Comparison of ENCODE assay signal across 19 cellular contexts in the genomic region with DNA sequence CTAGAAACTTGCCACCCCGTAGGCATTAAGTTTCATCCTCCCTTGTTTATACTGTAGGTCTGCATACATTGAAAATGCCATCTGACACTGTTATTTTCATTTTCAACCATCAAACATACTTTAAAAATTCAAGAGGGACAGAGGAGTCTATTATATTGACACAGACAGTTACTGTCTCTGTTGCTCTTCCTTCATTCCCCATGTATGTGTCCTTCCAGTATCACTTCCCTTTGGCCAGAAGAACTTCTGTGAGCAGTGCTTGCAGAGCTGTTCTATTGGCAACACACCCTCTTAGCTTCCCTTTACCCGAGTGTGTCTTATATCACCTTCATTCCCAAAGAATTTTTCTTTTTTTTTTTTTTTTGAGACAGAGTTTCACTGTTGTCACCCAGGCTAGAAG. TPM values are rescaled to one million over a fixed set of nuclear protein-coding genes. Genes with fewer than 3 reads are reported as not detected.
DNase-seq lines count a peak whose midpoint lies in the region; ATAC-seq and TF ChIP-seq lines count a peak whose summit lies in the region.
"Had no signal": no experiment of that assay in that cellular context is flagged by ENCODE, and none has a peak within 500 bp of the region (broad histone marks: within the 10 kb centered on the region; RNA-seq: fewer than 3 reads in every experiment).

No MANE protein-coding gene starts in this region.

- no peaks in the 10 kb centered on the region for H3K4me1 ChIP-seq in right cardiac atrium (ENCODE audit: control insufficient read depth, insufficient read depth, low read length)
- no peaks in the 10 kb centered on the region for H3K4me1 ChIP-seq in osteoblast (ENCODE audit: insufficient read depth, low read length)

- H3K27me3 ChIP-seq in right cardiac atrium (ENCODE audit: control insufficient read depth, insufficient read depth) (no peaks in the 10 kb centered on the region), osteoblast (ENCODE audit: insufficient read depth, low read length) (peaks cover 38% of the 10 kb centered on the region)

- DNase-seq in Right ventricle myocardium superior, result no peak
- DNase-seq in right cardiac atrium, result no peak
- peak; percentile 82 for DNase-seq in NOMO-1 treated with DMSO at 0.1 percent for 48 hours (lab: John Stamatoyannopoulos, UW; ENCODE audit: unreplicated experiment)
- DNase-seq in SKM-1 treated with dmso at 0.1 percent for 144 hours (lab: John Stamatoyannopoulos, UW; ENCODE audit: unreplicated experiment), result peak; percentile 38
- DNase-seq in osteoblast (ENCODE audit: insufficient read length, low spot score, missing footprints), result peak; percentile 3
- no peak for DNase-seq in NCI-H2081 treated with DMSO at 0.1 percent for 48 hours (lab: John Stamatoyannopoulos, UW)
- DNase-seq in NCI-H2227 treated with DMSO at 0.1 percent for 48 hours (lab: John Stamatoyannopoulos, UW), result no peak
- DNase-seq in NCI-H2171 treated with DMSO at 0.1 percent for 48 hours (lab: John Stamatoyannopoulos, UW), result no peak
- DNase-seq: 8988T; CD8-positive, alpha-beta T cell; DMS79; NCI-H1417 treated with DMSO at 0.1 percent for 48 hours; NCI-H187 treated with DMSO at 0.1 percent for 48 hours; NCI-H526; SHP77 had no signal

- H3K27ac ChIP-seq in right cardiac atrium (ENCODE audit: low read length) (no peak overlapping the region), osteoblast (ENCODE audit: low read depth, low read length) (no peak overlapping the region)

- TF ChIP-seq CTCF in osteoblast (IDR thresholded peaks at IDR 0.05; ENCODE audit: extremely low read depth, low read depth, low read length), result no peak

- no peak overlapping the region for H3K4me2 ChIP-seq in osteoblast (ENCODE audit: insufficient read depth, low read length)

- ATAC-seq in Right ventricle myocardium superior (ENCODE audit: poor library complexity), result peak; percentile 66
- no peak for ATAC-seq in right cardiac atrium
- ATAC-seq: CD8-positive, alpha-beta T cell; K562 had no signal

- no peak overlapping the region for H3K4me3 ChIP-seq in right cardiac atrium (ENCODE audit: low read length)
- H3K4me3 ChIP-seq in osteoblast (ENCODE audit: insufficient read depth, low read length), result no peak overlapping the region
- H3K4me3 ChIP-seq: K562 had no signal

- H3K9me3 ChIP-seq in right cardiac atrium (ENCODE audit: control insufficient read depth, low read length), result no peaks in the 10 kb centered on the region
- H3K9me3 ChIP-seq in osteoblast (ENCODE audit: low read depth, low read length), result no peaks in the 10 kb centered on the region

- H2AFZ ChIP-seq in osteoblast (ENCODE audit: low read length), result no peak overlapping the region

- WGBS in right cardiac atrium, result 61% methylated on average over 2 of the region's 2 CpGs

- no peaks in the 10 kb centered on the region for H4K20me1 ChIP-seq in osteoblast (ENCODE audit: insufficient read depth, low read length)

- intact Hi-C loops in Right ventricle myocardium superior (cut with DNase I) (no loop called here), right cardiac atrium (cut with DNase I) (no loop called here)

- no peaks in the 10 kb centered on the region for H3K36me3 ChIP-seq in osteoblast (ENCODE audit: insufficient read depth, low read length)

- no peaks in the 10 kb centered on the region for H3K79me2 ChIP-seq in osteoblast (ENCODE audit: insufficient read depth, low read length)

RNA-seq across cellular contexts. Expression of gene RASGEF1C, which starts 42.8 kb away (rescaled TPM):
- total RNA-seq in Right ventricle myocardium superior, result 0.59 TPM
- total RNA-seq in right cardiac atrium, result under 1 TPM; 0.39 to 0.82 (median 0.57) TPM
- polyA plus RNA-seq in right cardiac atrium, result 0.50 TPM
- total RNA-seq in osteoblast, result under 0.01 TPM in 1 of 2 replicates, not detected in the other
- total RNA-seq: CD8-positive, alpha-beta T cell; OCI-LY7 had no signal
- polyA plus RNA-seq: AG04450, BJ had no signal

Comparison
In these comparisons a context has a peak if more than half of its experiments do, and no peak if none do; other contexts are left out.
1. DNase-seq: peak in NOMO-1 treated with DMSO at 0.1 percent for 48 hours (single experiment), SKM-1 treated with dmso at 0.1 percent for 144 hours (single experiment) and osteoblast (single experiment); none in Right ventricle myocardium superior (single experiment), right cardiac atrium (0 of 3), NCI-H2081 treated with DMSO at 0.1 percent for 48 hours (single experiment), NCI-H2227 treated with DMSO at 0.1 percent for 48 hours (single experiment) and NCI-H2171 treated with DMSO at 0.1 percent for 48 hours (single experiment).